9 cellular contexts compared by ENCODE assay signal in the genomic region with DNA sequence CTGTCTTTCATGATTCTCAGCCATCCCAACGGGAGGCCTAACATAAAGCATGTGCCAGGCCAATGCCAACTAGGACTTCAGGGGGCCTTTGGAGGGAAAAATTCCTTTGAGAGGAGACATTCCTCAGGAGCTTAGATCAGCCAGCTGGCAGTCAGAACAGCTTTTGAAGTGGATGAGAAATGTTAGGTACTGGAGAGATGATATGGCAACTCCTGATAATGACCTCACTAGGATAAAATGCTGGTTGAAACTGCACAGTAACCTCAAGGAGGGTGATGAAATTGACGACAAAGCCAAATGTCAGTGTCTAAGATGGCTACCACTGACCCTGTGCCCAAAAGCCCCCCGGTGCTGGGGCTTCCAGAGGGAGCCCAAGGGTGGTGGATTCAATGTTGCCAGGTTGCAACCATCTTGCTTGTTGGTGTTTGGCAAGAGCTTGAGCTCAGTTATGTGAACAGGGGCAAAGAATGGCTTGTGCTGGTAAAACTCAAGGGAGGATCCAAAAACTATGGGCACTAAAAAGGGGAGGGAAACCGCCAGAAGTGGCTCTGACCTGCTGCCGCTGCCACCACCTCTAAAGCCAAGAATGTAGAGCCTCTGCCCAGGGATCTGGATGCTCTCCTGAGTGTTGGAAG.
DNase-seq lines count a peak whose midpoint lies in the region; ATAC-seq, FAIRE-seq and TF ChIP-seq lines count a peak whose summit lies in the region.
"Had no signal": no experiment of that assay in that cellular context is flagged by ENCODE, and none has a peak within 500 bp of the region (broad histone marks: within the 10 kb centered on the region; RNA-seq: fewer than 3 reads in every experiment).

No MANE protein-coding gene starts in this region.

- H3K4me1 Mint-ChIP-seq in Calu3 (ENCODE audit: low read depth, unreplicated experiment) = peaks cover 34% of the 10 kb centered on the region

- H3K36me3 Mint-ChIP-seq in Calu3 (ENCODE audit: insufficient read depth, unreplicated experiment) = peaks cover 90% of the 10 kb centered on the region

- peaks cover 0 to 11% (median 8%) of the 10 kb centered on the region in 3 donors for H3K4me1 ChIP-seq in pancreas

- peak; percentile 97 for FAIRE-seq in RCC 7860 (lab: Jason Lieb, UNC)
- FAIRE-seq in pancreas (lab: Jason Lieb, UNC) = no peak

- TF ChIP-seq CTCF in Calu3 (IDR thresholded peaks at IDR 0.05; ENCODE audit: unreplicated experiment) (no peak), pancreas (IDR thresholded peaks at IDR 0.05) (no peak)

- peak overlapping the region in 2 of 4 donors; percentile 52 to 64 for H3K27ac ChIP-seq in pancreas

- WGBS in pancreas, 2 donors = 73 to 75% methylated on average over 5 of the region's 5 CpGs

- intact Hi-C loops in Calu3 (cut with micrococcal nuclease; ENCODE audit: unreplicated experiment) = loop anchor here (2.0 kb wide), 1 partner anchor 179 kb away; no protein-coding TSS in a partner anchor
- intact Hi-C loops in pancreas (cut with DNase I) = no loop called here
- intact Hi-C loops in posterior cingulate gyrus (cut with DNase I) = loop anchor here (2.0 kb wide), 1 partner anchor 121 kb away; a partner anchor contains a TSS

- no peak for DNase-seq in Calu3
- peak; percentile 100 for DNase-seq in RCC 7860 (ENCODE audit: low spot score)
- DNase-seq in fibroblast of peridontal ligament (ENCODE audit: extremely low read depth) = peak; percentile 88
- DNase-seq in pancreas = peak in 1 of 6 donors; percentile 9
- no peak for DNase-seq in NCI-H1092 (lab: John Stamatoyannopoulos, UW)
- DNase-seq in posterior cingulate gyrus = no peak
- no peak for DNase-seq in NCI-H524 treated with DMSO at 0.1 percent for 48 hours (lab: John Stamatoyannopoulos, UW)
- no peak for DNase-seq in H7
- DNase-seq: occipital lobe had no signal

- BruUV-seq in Calu3 (replicated peaks; lab: Mats Ljungman, UMichigan) = no TSS peak

- no peak overlapping the region for H3K4me3 ChIP-seq in pancreas
- H3K4me3 ChIP-seq in H7 (ENCODE audit: insufficient read depth, low read depth, low read length) = no peak overlapping the region

- H3K27me3 ChIP-seq in pancreas (no peaks in the 10 kb centered on the region), H7 (ENCODE audit: control insufficient read depth, insufficient read depth, low read length) (no peaks in the 10 kb centered on the region)

- H3K27ac Mint-ChIP-seq in Calu3 (ENCODE audit: unreplicated experiment) = peak overlapping the region; percentile 82

- H3K9me3 ChIP-seq in pancreas = no peaks in the 10 kb centered on the region

- peak; percentile 16 to 45 (median 36) for ATAC-seq in pancreas

- H3K4me3 Mint-ChIP-seq in Calu3 (ENCODE audit: low read depth, unreplicated experiment) = no peak overlapping the region

- H3K9me3 Mint-ChIP-seq in Calu3 (ENCODE audit: low read depth, unreplicated experiment) = no peaks in the 10 kb centered on the region

- peaks cover 0 to 22% (median 0%) of the 10 kb centered on the region in 3 donors for H3K36me3 ChIP-seq in pancreas
- peaks cover 1% of the 10 kb centered on the region; the same call in 1 of the 2 replicates for H3K36me3 ChIP-seq in H7 (replicated peaks; ENCODE audit: control insufficient read depth, insufficient read depth, low read length)

- no peaks in the 10 kb centered on the region for H3K27me3 Mint-ChIP-seq in Calu3 (ENCODE audit: unreplicated experiment)

- CTCF ChIA-PET in Calu3 (lab: Charles Lee) = interaction anchor here (0.6 to 1.3 kb wide), 2 partner anchors 114 to 177 kb away, joined by 3 to 6 read pairs; no protein-coding TSS in a partner anchor

Comparison
In these comparisons a context has a peak if more than half of its experiments do, and no peak if none do; other contexts are left out.
1. DNase-seq: peak in RCC 7860 (single experiment) and fibroblast of peridontal ligament (single experiment); none in Calu3 (single experiment), NCI-H1092 (single experiment), posterior cingulate gyrus (0 of 10), NCI-H524 treated with DMSO at 0.1 percent for 48 hours (single experiment) and H7 (single experiment).
2. intact Hi-C loops: an anchor here in Calu3 (2.0 kb wide) and posterior cingulate gyrus (2.0 kb wide); none called in pancreas.